Comparison of ENCODE assay signal across 8 cellular contexts in the genomic region with DNA sequence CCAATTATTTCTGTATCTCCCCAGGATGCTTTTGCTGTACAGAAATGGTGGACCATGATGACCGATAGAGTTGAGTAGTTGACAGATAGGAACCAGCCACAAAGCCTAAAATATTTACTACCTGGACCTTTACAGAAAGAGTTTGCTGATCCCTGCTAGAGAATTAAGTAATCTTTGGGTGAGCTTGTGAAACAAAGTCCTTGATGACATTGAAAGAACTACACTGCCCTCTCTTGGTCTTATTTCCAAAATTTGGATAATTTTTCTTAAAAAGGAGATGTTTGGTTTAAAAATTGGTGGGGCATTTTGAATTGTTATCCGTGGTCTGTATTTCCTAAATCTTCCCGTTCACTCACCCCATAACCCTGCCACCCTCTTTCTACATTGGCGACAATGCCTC. TPM values are rescaled to one million over a fixed set of nuclear protein-coding genes. Genes with fewer than 3 reads are reported as not detected.
DNase-seq lines count a peak whose midpoint lies in the region; ATAC-seq, FAIRE-seq and TF ChIP-seq lines count a peak whose summit lies in the region.

No MANE protein-coding gene starts in this region.

- CTCF ChIA-PET in PC-9 (lab: Charles Lee) = interaction anchor here (0.6 to 3.1 kb wide), 8 partner anchors 11 to 147 kb away, joined by 3 to 18 read pairs (median 6); a partner anchor contains a TSS

- intact Hi-C loops in PC-9 (cut with micrococcal nuclease; ENCODE audit: unreplicated experiment) (loop anchor here (1.0 to 5.0 kb wide), 5 partner anchors 48 to 500 kb away; no protein-coding TSS in a partner anchor), esophagus squamous epithelium (cut with DNase I) (loop anchor here (5.0 kb wide), 2 partner anchors 88 to 153 kb away; no protein-coding TSS in a partner anchor), lower leg skin (cut with DNase I; ENCODE audit: low total_unique reads) (loop anchor here (10.0 kb wide), 1 partner anchor 135 kb away; a partner anchor contains a TSS)

- WGBS in esophagus squamous epithelium, 2 donors = 22 to 36% methylated on average over 4 of the region's 4 CpGs
- WGBS in lower leg skin, 2 donors = 34% methylated on average over 4 of the region's 4 CpGs

- H3K36me3 ChIP-seq in PC-9 (ENCODE audit: low read depth) (no peaks in the 10 kb centered on the region), esophagus squamous epithelium (no peaks in the 10 kb centered on the region), parathyroid adenoma (ENCODE audit: control insufficient read depth, insufficient read depth, low read length) (no peaks in the 10 kb centered on the region)

- no peaks in the 10 kb centered on the region for H3K9me2 ChIP-seq in PC-9 (ENCODE audit: insufficient read depth)

- TF ChIP-seq CTCF in PC-9 (conservative IDR thresholded peaks at IDR 0.05) (peak; percentile 85), esophagus squamous epithelium (IDR thresholded peaks at IDR 0.05) (peak in 5 of 6 experiments; percentile 25 to 63 (median 50)), parathyroid adenoma (IDR thresholded peaks at IDR 0.05) (peak; percentile 40), lower leg skin (IDR thresholded peaks at IDR 0.05) (no peak)

- POLR2A ChIA-PET in PC-9 (lab: Charles Lee; ENCODE audit: unreplicated experiment) = interaction anchor here (0.5 to 0.7 kb wide), 3 partner anchors 16 to 245 kb away, joined by 5 to 8 read pairs (median 7); no protein-coding TSS in a partner anchor

- ATAC-seq in GM18517 (IDR thresholded peaks at IDR 0.05; ENCODE audit: unreplicated experiment) = no peak

- H3K27me3 ChIP-seq in PC-9 (ENCODE audit: insufficient read depth, low read depth) = no peaks in the 10 kb centered on the region
- H3K27me3 ChIP-seq in esophagus squamous epithelium = no peaks in the 10 kb centered on the region
- H3K27me3 ChIP-seq in parathyroid adenoma (ENCODE audit: control insufficient read depth, insufficient read depth, low read length) = no peaks in the 10 kb centered on the region

- H3K4me3 ChIP-seq in PC-9 (no peak overlapping the region), esophagus squamous epithelium (no peak overlapping the region), parathyroid adenoma (ENCODE audit: low read depth, low read length) (no peak overlapping the region), lower leg skin (ENCODE audit: low read depth, poor library complexity, severe bottlenecking) (no peak overlapping the region)

- peak; percentile 35 for FAIRE-seq in GM12891 (lab: Jason Lieb, UNC)

- no TSS peak for BruUV-seq in PC-9 (replicated peaks; lab: Mats Ljungman, UMichigan)

- DNase-seq in AG08396 (ENCODE audit: low spot score) (peak; percentile 43), GM12891 (ENCODE audit: insufficient read length, low spot score) (no peak), PC-9 (peak in 1 of 2 experiments; percentile 58), esophagus squamous epithelium (lab: John Stamatoyannopoulos, UW) (no peak), lower leg skin (ENCODE audit: low spot score in 2 of 2) (no peak), NCI-H1436 treated with DMSO at 0.1 percent for 48 hours (lab: John Stamatoyannopoulos, UW) (no peak)

- H3K27ac ChIP-seq in PC-9 = no peak overlapping the region
- no peak overlapping the region for H3K27ac ChIP-seq in esophagus squamous epithelium
- no peak overlapping the region for H3K27ac ChIP-seq in parathyroid adenoma

- H3F3A ChIP-seq in PC-9 (ENCODE audit: insufficient read depth, low read depth) = no peaks in the 10 kb centered on the region

- TF ChIP-seq POLR2A in GM12891 (IDR thresholded peaks at IDR 0.05; ENCODE audit: low read depth, low read length) = no peak
- no peak for TF ChIP-seq POLR2A in esophagus squamous epithelium (IDR thresholded peaks at IDR 0.05)
- no peak for TF ChIP-seq POLR2A in lower leg skin (IDR thresholded peaks at IDR 0.05)

- no peak overlapping the region for H3K4me2 ChIP-seq in PC-9
- H3K4me2 ChIP-seq in parathyroid adenoma (ENCODE audit: low read length) = no peak overlapping the region

- H3K4me1 ChIP-seq in PC-9 (replicated peaks; ENCODE audit: insufficient read depth) = no peaks in the 10 kb centered on the region
- peaks cover 0 to 14% (median 2%) of the 10 kb centered on the region in 3 donors for H3K4me1 ChIP-seq in esophagus squamous epithelium
- H3K4me1 ChIP-seq in parathyroid adenoma = no peaks in the 10 kb centered on the region

- H2AFZ ChIP-seq in PC-9 = no peak overlapping the region
- H2AFZ ChIP-seq in parathyroid adenoma = no peak overlapping the region

- H3K9me3 ChIP-seq in PC-9 (ENCODE audit: insufficient read depth, low read depth) (no peaks in the 10 kb centered on the region), esophagus squamous epithelium (no peaks in the 10 kb centered on the region), parathyroid adenoma (ENCODE audit: control insufficient read depth, low read length) (no peaks in the 10 kb centered on the region)

- H3K9ac ChIP-seq in parathyroid adenoma = no peak overlapping the region

- no peaks in the 10 kb centered on the region for H4K20me1 ChIP-seq in PC-9 (ENCODE audit: insufficient read depth)

- no peaks in the 10 kb centered on the region for H3K79me2 ChIP-seq in PC-9 (ENCODE audit: low read depth)
- H3K79me2 ChIP-seq in parathyroid adenoma = no peaks in the 10 kb centered on the region

TF ChIP-seq in GM12891, 5 proteins besides CTCF, POLR2A, EP300 and RAD21:
- TF ChIP-seq POU2F2 (IDR thresholded peaks at IDR 0.05; ENCODE audit: low read depth, low read length) = no peak
- no peak for TF ChIP-seq PAX5 (IDR thresholded peaks at IDR 0.05; ENCODE audit: insufficient read depth, low read length, severe bottlenecking)
- no peak for TF ChIP-seq SPI1 (IDR thresholded peaks at IDR 0.05; ENCODE audit: low read depth, low read length)
- no peak for TF ChIP-seq POLR2AphosphoS5 (IDR thresholded peaks at IDR 0.05; ENCODE audit: low read depth, low read length)
- no peak for TF ChIP-seq TAF1 (IDR thresholded peaks at IDR 0.05; ENCODE audit: low read depth, low read length)
TF ChIP-seq in GM12891: peak in this region for 0.

RNA-seq across cellular contexts. Expression of a gene that starts 13.7 kb away (rescaled TPM):
- polyA plus RNA-seq in GM12891 (2012; ENCODE audit: low read depth, missing spikeins) = 22.4 TPM
- total RNA-seq in PC-9 (2021) = 58.3 and 66.8 TPM in 2 replicates
- total RNA-seq in esophagus squamous epithelium = 10 to 100 TPM in 2 of 4 donors, 1 to 10 TPM in 2; 4.4 to 15.6 (median 8.8) TPM
- 10 to 100 TPM; 18.6 to 44.8 (median 24.7) TPM for total RNA-seq in lower leg skin

RNA-seq across cellular contexts. Expression of a gene that starts 17.1 kb away (rescaled TPM):
- polyA plus RNA-seq in GM12891 (2012; ENCODE audit: low read depth, missing spikeins) = 18.9 TPM
- 16.0 and 18.3 TPM in 2 replicates for total RNA-seq in PC-9 (2021)
- 10 to 100 TPM; 14.8 to 30.5 (median 19.2) TPM for total RNA-seq in esophagus squamous epithelium
- 10 to 100 TPM; 19.6 to 29.8 (median 26.0) TPM for total RNA-seq in lower leg skin

Comparison
In these comparisons a context has a peak if more than half of its experiments do, and no peak if none do; other contexts are left out.
1. CTCF ChIP-seq: peak in PC-9 (single experiment), esophagus squamous epithelium (5 of 6) and parathyroid adenoma (single experiment); none in lower leg skin (0 of 3).